Comparison of ENCODE assay signal across 12 cellular contexts in genomic region chr3:153553605-153553945, GRCh38.
"Had no signal": no experiment of that assay in that cellular context is flagged by ENCODE, and none has a peak within 500 bp of the region (broad histone marks: within the 10 kb centered on the region; RNA-seq: fewer than 3 reads in every experiment).

No MANE protein-coding gene starts in this region.

- H3K4me3 ChIP-seq: esophagus muscularis mucosa, SK-N-MC, transverse colon had no signal

- H3K36me3 ChIP-seq: esophagus muscularis mucosa, transverse colon had no signal

- DNase-seq: activated CD4-positive, alpha-beta T cell treated with anti-CD3 and anti-CD28 coated beads, Interleukin-2, amount 10 ng/mL, durations not matched to agents 7 days and 5 days; activated CD8-positive, alpha-beta T cell treated with anti-CD3 and anti-CD28 coated beads, Interleukin-2, amount 10 ng/mL, durations not matched to agents 7 days and 5 days; activated naive CD4-positive, alpha-beta T cell treated with anti-CD3 and anti-CD28 coated beads for 36 hours; activated T-cell treated with anti-CD3 and anti-CD28 coated beads, Interleukin-2, amount 50 U/mL, for 24 hours; effector CD8-positive, alpha-beta T cell; occipital lobe; posterior cingulate gyrus; retina; T-helper 9 cell; transverse colon had no signal

- H3K4me1 ChIP-seq: esophagus muscularis mucosa, transverse colon had no signal

- H3K9me3 ChIP-seq: transverse colon had no signal

- H3K27ac ChIP-seq: esophagus muscularis mucosa, SK-N-MC, transverse colon had no signal

- H3K27me3 ChIP-seq: esophagus muscularis mucosa, transverse colon had no signal

- ATAC-seq: activated CD8-positive, alpha-beta T cell treated with anti-CD3 and anti-CD28 coated beads, Interleukin-2, amount 10 ng/mL, durations not matched to agents 7 days and 5 days had no signal
